In the genomic region with DNA sequence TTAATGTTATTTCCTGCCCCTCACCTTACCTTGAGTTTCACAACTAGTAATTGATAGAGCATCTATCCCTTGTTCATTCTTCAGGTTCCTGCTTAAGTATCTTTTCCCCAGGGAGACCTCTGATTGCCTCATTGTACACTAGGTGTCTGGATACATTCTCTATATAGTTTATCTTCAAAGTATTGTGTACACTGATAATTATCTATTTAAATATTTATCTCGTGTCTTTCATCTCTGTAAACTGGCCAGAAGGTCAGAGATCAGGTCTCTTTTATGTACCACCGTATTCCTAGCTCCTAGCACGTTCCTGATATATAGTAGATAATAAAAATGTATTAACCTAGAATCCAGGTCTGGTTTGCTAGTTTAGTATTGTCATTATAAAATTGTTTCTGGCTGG, we compare ENCODE assay signal across 9 cellular contexts. TPM values are rescaled to one million over a fixed set of nuclear protein-coding genes. Genes with fewer than 3 reads are reported as not detected.
"Had no signal": no experiment of that assay in that cellular context is flagged by ENCODE, and none has a peak within 500 bp of the region (broad histone marks: within the 10 kb centered on the region; RNA-seq: fewer than 3 reads in every experiment).

No MANE protein-coding gene starts in this region.

- H3K9me3 Mint-ChIP-seq: HFFc6 had no signal

- H3K4me3 Mint-ChIP-seq: HFFc6 had no signal

- H3K9me3 ChIP-seq: HAP-1 had no signal

- ATAC-seq: HCT116, K562 had no signal

- DNase-seq: GM23248, GOT3, H7, HFFc6, IMR-90 had no signal

- H3K4me3 ChIP-seq: GM23248, HAP-1, K562 had no signal

- H3K27ac Mint-ChIP-seq: HFFc6 had no signal

RNA-seq across cellular contexts. Expression of a gene that starts 51.2 kb away (rescaled TPM):
- total RNA-seq: H4, H7 had no signal
